In the genomic region with DNA sequence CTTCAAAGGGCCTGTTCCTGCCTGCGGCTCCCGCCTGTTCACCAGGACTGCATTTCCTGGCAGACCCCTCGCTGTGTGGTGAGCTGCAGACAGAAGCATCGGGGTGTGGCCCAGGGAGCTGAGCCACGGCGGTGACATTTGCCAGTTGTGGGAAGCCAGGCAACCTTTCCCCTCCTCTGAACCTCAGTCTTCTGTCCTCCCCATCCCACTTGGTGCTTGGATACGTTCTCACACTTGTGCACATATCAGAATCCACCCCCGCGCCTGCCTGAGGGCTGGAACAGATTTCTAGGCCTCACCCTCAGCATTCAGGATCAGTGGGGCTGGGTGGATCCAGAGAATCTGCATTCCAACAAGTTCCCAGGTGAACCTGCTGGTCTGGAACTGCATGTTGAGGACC, we compare ENCODE assay signal across 17 cellular contexts.
DNase-seq lines count a peak whose midpoint lies in the region; ATAC-seq and TF ChIP-seq lines count a peak whose summit lies in the region.
"Had no signal": no experiment of that assay in that cellular context is flagged by ENCODE, and none has a peak within 500 bp of the region (broad histone marks: within the 10 kb centered on the region; RNA-seq: fewer than 3 reads in every experiment).

No MANE protein-coding gene starts in this region.

- H3K9me3 Mint-ChIP-seq in neural crest cell, result no peaks in the 10 kb centered on the region
- H3K9me3 Mint-ChIP-seq: activated naive CD8-positive, alpha-beta T cell treated with anti-CD3 and anti-CD28 coated beads, Interleukin-2, amount 50 U/mL, for 24 hours; CD8-positive, alpha-beta memory T cell; stimulated activated effector memory CD8-positive, alpha-beta T cell treated with anti-CD3 and anti-CD28 coated beads, Interleukin-12 subunit alpha, Interleukin-12 subunit beta, amount 100 ng/mL, for 72 hours had no signal

- DNase-seq in IMR-90 (no peak), fibroblast of villous mesenchyme (ENCODE audit: low read depth) (peak; percentile 52), neural crest cell (ENCODE audit: low read depth, low spot score) (no peak), prostate gland (ENCODE audit: low spot score) (no peak), superior temporal gyrus (ENCODE audit: extremely low spot score) (no peak)
- DNase-seq: activated CD4-positive, alpha-beta T cell treated with anti-CD3 and anti-CD28 coated beads, Interleukin-2, amount 50 U/mL, for 4 hours; activated naive CD8-positive, alpha-beta T cell treated with anti-CD3 and anti-CD28 coated beads, Interleukin-2, amount 50 U/mL, for 24 hours; activated T-cell treated with anti-CD3 and anti-CD28 coated beads, Interleukin-2, amount 50 U/mL, for 48 hours; CD8-positive, alpha-beta memory T cell; naive B cell; NCI-H187 treated with DMSO at 0.1 percent for 48 hours; NCI-H524; PC-3; right lobe of liver had no signal

- 95% methylated on average over 4 of the region's 9 CpGs; no CpG with 5 or more reads in 1 of the 2 experiments for WGBS in IMR-90 (ENCODE audit: extremely low coverage in 2 of 2, insufficient read length in 1 of 2), 2 experiments
- 58% methylated on average over 9 of the region's 9 CpGs for WGBS in prostate gland

- POLR2A ChIA-PET in IMR-90 (lab: Charles Lee; ENCODE audit: unreplicated experiment), result no interaction called here

- H4K91ac ChIP-seq in IMR-90 (ENCODE audit: insufficient read depth, low read depth, low read length), result no peak overlapping the region

- H3K56ac ChIP-seq in IMR-90 (ENCODE audit: extremely low read depth, insufficient read depth, low read length), result no peak overlapping the region

- TF ChIP-seq POLR2A in IMR-90 (IDR thresholded peaks at IDR 0.05; ENCODE audit: low read depth, low read length), result no peak
- TF ChIP-seq POLR2A in prostate gland (IDR thresholded peaks at IDR 0.05), result no peak

- 0 out of 2 replicates have a peak overlapping the region, but pooled peaks have one; percentile 3 for H3K18ac ChIP-seq in IMR-90 (ENCODE audit: low read depth, low read length)

- TF ChIP-seq CTCF in IMR-90 (conservative IDR thresholded peaks at IDR 0.05; ENCODE audit: low read depth, low read length), result no peak
- TF ChIP-seq CTCF in fibroblast of villous mesenchyme (IDR thresholded peaks at IDR 0.05; ENCODE audit: insufficient read depth, low read depth, low read length), result no peak
- no peak for TF ChIP-seq CTCF in neural crest cell (conservative IDR thresholded peaks at IDR 0.05)
- TF ChIP-seq CTCF in prostate gland (IDR thresholded peaks at IDR 0.05), result no peak

- H3K14ac ChIP-seq in IMR-90 (replicated peaks; ENCODE audit: low read depth, low read length), result no peak overlapping the region; the same call in 1 of the 2 replicates

- no peak overlapping the region for H2AFZ ChIP-seq in IMR-90 (replicated peaks; ENCODE audit: low read length, poor library complexity)

- peaks cover 67% of the 10 kb centered on the region for H3K4me1 Mint-ChIP-seq in neural crest cell

- no peaks in the 10 kb centered on the region for H3K36me3 Mint-ChIP-seq in neural crest cell (ENCODE audit: low read depth)
- H3K36me3 Mint-ChIP-seq: CD8-positive, alpha-beta memory T cell; stimulated activated effector memory CD8-positive, alpha-beta T cell treated with anti-CD3 and anti-CD28 coated beads, Interleukin-12 subunit alpha, Interleukin-12 subunit beta, amount 100 ng/mL, for 72 hours had no signal

- H2BK120ac ChIP-seq in IMR-90 (ENCODE audit: low read depth, low read length), result peak overlapping the region; percentile 32

- H3K4me2 ChIP-seq in IMR-90 (ENCODE audit: low read depth, low read length), result no peak overlapping the region

- peak overlapping the region; percentile 63 for H2AK9ac ChIP-seq in IMR-90 (replicated peaks; ENCODE audit: low read depth, low read length, poor library complexity)

- H2BK15ac ChIP-seq in IMR-90 (ENCODE audit: low read depth, low read length), result no peak overlapping the region

- no peak overlapping the region for H2BK5ac ChIP-seq in IMR-90 (ENCODE audit: low read depth, low read length, poor library complexity, severe bottlenecking)

- H3K27me3 ChIP-seq in IMR-90 (ENCODE audit: control insufficient read depth, insufficient read depth, low read length) (no peaks in the 10 kb centered on the region), prostate gland (replicated peaks; ENCODE audit: insufficient read depth) (no peaks in the 10 kb centered on the region)
- H3K27me3 ChIP-seq: right lobe of liver had no signal

- no peak overlapping the region for H2BK20ac ChIP-seq in IMR-90 (ENCODE audit: low read depth, low read length)

- H3K9me1 ChIP-seq in IMR-90 (ENCODE audit: insufficient read depth, low read length), result no peaks in the 10 kb centered on the region; the same call in none of the 2 replicates

- no peaks in the 10 kb centered on the region for H4K20me1 ChIP-seq in IMR-90 (ENCODE audit: insufficient read depth, low read length)

- in situ Hi-C loops in IMR-90 (cut with MboI; ENCODE audit: low sequenced_read_pairs), result no loop called here

- H4K5ac ChIP-seq in IMR-90 (ENCODE audit: low read depth, low read length), result no peak overlapping the region

- intact Hi-C loops in IMR-90 (cut with micrococcal nuclease) (no loop called here), prostate gland (cut with DNase I) (no loop called here)

- no peak overlapping the region for H3K4me3 Mint-ChIP-seq in neural crest cell
- H3K4me3 Mint-ChIP-seq: activated naive CD8-positive, alpha-beta T cell treated with anti-CD3 and anti-CD28 coated beads, Interleukin-2, amount 50 U/mL, for 24 hours; CD8-positive, alpha-beta memory T cell; naive B cell; stimulated activated effector memory CD8-positive, alpha-beta T cell treated with anti-CD3 and anti-CD28 coated beads, Interleukin-12 subunit alpha, Interleukin-12 subunit beta, amount 100 ng/mL, for 72 hours had no signal

- peaks cover 3% of the 10 kb centered on the region for H3K4me1 ChIP-seq in IMR-90 (ENCODE audit: control insufficient read depth, insufficient read depth, low read length)
- H3K4me1 ChIP-seq in prostate gland (replicated peaks), result peaks cover 5% of the 10 kb centered on the region
- H3K4me1 ChIP-seq: right lobe of liver had no signal

- 0 out of 4 replicates have a peak overlapping the region, but pooled peaks of 1 of the 2 experiments have one; percentile 2 for H4K8ac ChIP-seq in IMR-90 (ENCODE audit: low read depth in 2 of 2, low read length in 2 of 2)

- H3K36me3 ChIP-seq in IMR-90 (ENCODE audit: control insufficient read depth, insufficient read depth, low read length) (peaks cover 57% of the 10 kb centered on the region), prostate gland (no peaks in the 10 kb centered on the region)
- H3K36me3 ChIP-seq: right lobe of liver had no signal

- dilution Hi-C loops in IMR-90 (cut with HindIII; ENCODE audit: low sequenced_read_pairs, unreplicated experiment), result no loop called here

- no peaks in the 10 kb centered on the region for H3K27me3 Mint-ChIP-seq in neural crest cell (ENCODE audit: low read depth)

- TF ChIP-seq RAD21 in IMR-90 (IDR thresholded peaks at IDR 0.05; ENCODE audit: low read length), result no peak

- no peaks in the 10 kb centered on the region for H3K9me3 ChIP-seq in IMR-90 (ENCODE audit: control insufficient read depth, insufficient read depth, low read length)
- no peaks in the 10 kb centered on the region for H3K9me3 ChIP-seq in prostate gland
- H3K9me3 ChIP-seq: right lobe of liver had no signal

- H3K4me3 ChIP-seq in IMR-90 (ENCODE audit: insufficient read depth, low read depth, low read length) (no peak overlapping the region), fibroblast of villous mesenchyme (ENCODE audit: low read depth, low read length) (no peak overlapping the region), prostate gland (no peak overlapping the region)
- H3K4me3 ChIP-seq: right lobe of liver had no signal

- BruUV-seq in IMR-90 (replicated peaks; lab: Mats Ljungman, UMichigan), result no TSS peak

- H2AK5ac ChIP-seq in IMR-90 (ENCODE audit: low read depth, low read length), result peak overlapping the region; percentile 11; the same call in 1 of the 2 replicates

- peaks cover 2 to 6% of the 10 kb centered on the region in 2 experiments; a peak in 1 of 4 replicates for H3K79me1 ChIP-seq in IMR-90 (ENCODE audit: low read depth in 1 of 2, low read length in 2 of 2)

- no peak overlapping the region; the same call in 1 of the 2 replicates for H3K23ac ChIP-seq in IMR-90 (ENCODE audit: low read depth, low read length)

- H3K27ac ChIP-seq in IMR-90 (ENCODE audit: insufficient read depth, low read length) (no peak overlapping the region), prostate gland (peak overlapping the region in 1 of 2 donors; percentile 71)
- H3K27ac ChIP-seq: right lobe of liver had no signal

- no peak overlapping the region; the same call in 1 of the 2 replicates for H3K4ac ChIP-seq in IMR-90 (ENCODE audit: low read depth, low read length)

- H3K9ac ChIP-seq in IMR-90 (ENCODE audit: low read depth, low read length), result no peak overlapping the region

- ATAC-seq in IMR-90 (ENCODE audit: low read depth) (no peak), GM21576 (IDR thresholded peaks at IDR 0.05; ENCODE audit: unreplicated experiment) (no peak), HG03280 (IDR thresholded peaks at IDR 0.05; ENCODE audit: unreplicated experiment) (no peak)
- ATAC-seq: activated naive CD8-positive, alpha-beta T cell treated with anti-CD3 and anti-CD28 coated beads, Interleukin-2, amount 50 U/mL, for 24 hours; PC-3; right lobe of liver; stimulated activated effector memory CD8-positive, alpha-beta T cell treated with anti-CD3 and anti-CD28 coated beads, Interleukin-12 subunit alpha, Interleukin-12 subunit beta, amount 100 ng/mL, for 72 hours had no signal

- CTCF ChIA-PET in IMR-90 (lab: Yijun Ruan, JAX), result no interaction called here

- peak overlapping the region; percentile 93 for H3K27ac Mint-ChIP-seq in neural crest cell (ENCODE audit: unreplicated experiment)
- H3K27ac Mint-ChIP-seq: activated naive CD8-positive, alpha-beta T cell treated with anti-CD3 and anti-CD28 coated beads, Interleukin-2, amount 50 U/mL, for 24 hours; CD8-positive, alpha-beta memory T cell; naive B cell; stimulated activated effector memory CD8-positive, alpha-beta T cell treated with anti-CD3 and anti-CD28 coated beads, Interleukin-12 subunit alpha, Interleukin-12 subunit beta, amount 100 ng/mL, for 72 hours had no signal

TF ChIP-seq in IMR-90, 13 proteins besides CTCF, POLR2A, EP300 and RAD21 (continues in another document):
- TF ChIP-seq MAZ (IDR thresholded peaks at IDR 0.05; ENCODE audit: borderline replicate concordance, low read depth, low read length) (no peak), RCOR1 (IDR thresholded peaks at IDR 0.05; ENCODE audit: insufficient replicate concordance, low read length) (no peak), MAFK (IDR thresholded peaks at IDR 0.05; ENCODE audit: low read depth, low read length) (no peak), BHLHE40 (IDR thresholded peaks at IDR 0.05; ENCODE audit: low read depth, low read length) (no peak), CEBPB (IDR thresholded peaks at IDR 0.05; ENCODE audit: low read depth, low read length) (no peak), SMC3 (IDR thresholded peaks at IDR 0.05; ENCODE audit: low read depth, low read length) (no peak), RFX5 (IDR thresholded peaks at IDR 0.05; ENCODE audit: low read depth, low read length) (no peak)
